Comparison of ENCODE assay signal across 8 cellular contexts in the genomic region with DNA sequence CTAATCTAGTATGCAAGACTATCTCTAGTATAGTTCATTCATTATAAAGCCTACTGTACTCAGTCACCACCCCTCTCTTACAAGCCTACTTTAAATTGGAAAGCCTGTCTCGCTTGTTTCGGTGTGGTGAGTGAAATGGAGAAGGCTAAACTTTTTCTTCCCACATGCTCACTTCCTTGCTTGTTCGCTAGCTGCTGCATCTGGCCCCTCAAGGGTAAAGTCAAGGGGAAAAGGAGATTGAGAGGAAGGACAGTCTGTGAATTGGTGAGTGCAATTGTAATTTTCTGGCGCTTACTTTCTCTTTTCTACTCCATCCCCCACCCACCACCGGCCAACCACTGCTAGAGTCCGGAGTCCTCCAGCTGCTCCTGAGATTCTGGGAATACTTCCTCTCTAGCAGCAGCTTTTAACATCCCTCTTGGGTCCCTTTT. TPM values are rescaled to one million over a fixed set of nuclear protein-coding genes. Genes with fewer than 3 reads are reported as not detected.
DNase-seq lines count a peak whose midpoint lies in the region; ATAC-seq lines count a peak whose summit lies in the region.

No MANE protein-coding gene starts in this region.

- no peaks in the 10 kb centered on the region for H3K9me3 Mint-ChIP-seq in T-helper 2 cell treated with Interferon-gamma antibody and Interleukin-4, amounts not matched to agents 5 μg/mL and 100 μg/mL, for 36 hours

- peaks cover 8% of the 10 kb centered on the region for H3K36me3 Mint-ChIP-seq in T-helper 2 cell treated with Interferon-gamma antibody and Interleukin-4, amounts not matched to agents 5 μg/mL and 100 μg/mL, for 36 hours (ENCODE audit: low read depth)

- H3K36me3 ChIP-seq in H7 (replicated peaks; ENCODE audit: control insufficient read depth, insufficient read depth, low read length), result no peaks in the 10 kb centered on the region

- ATAC-seq in HG02884 (IDR thresholded peaks at IDR 0.05; ENCODE audit: unreplicated experiment), result peak; percentile 68

- DNase-seq in DMS 273 (lab: John Stamatoyannopoulos, UW; ENCODE audit: unreplicated experiment) (peak; percentile 17), DMS 273 treated with DMSO at 0.1 percent for 48 hours (lab: John Stamatoyannopoulos, UW) (no peak), retina (peak; percentile 56), H7 (no peak), NCI-H2171 (lab: John Stamatoyannopoulos, UW) (no peak), COLO829 (ENCODE audit: low spot score) (no peak)
- no peak for DNase-seq in T-helper 2 cell treated with Interferon-gamma antibody and Interleukin-4, amounts not matched to agents 5 μg/mL and 100 μg/mL, for 36 hours (ENCODE audit: low spot score)

- H3K27me3 ChIP-seq in H7 (ENCODE audit: control insufficient read depth, insufficient read depth, low read length), result no peaks in the 10 kb centered on the region

- H3K4me3 ChIP-seq in H7 (ENCODE audit: insufficient read depth, low read depth, low read length), result no peak overlapping the region

- H3K27ac Mint-ChIP-seq in T-helper 2 cell treated with Interferon-gamma antibody and Interleukin-4, amounts not matched to agents 5 μg/mL and 100 μg/mL, for 36 hours, result peak overlapping the region; percentile 94

- H3K27me3 Mint-ChIP-seq in T-helper 2 cell treated with Interferon-gamma antibody and Interleukin-4, amounts not matched to agents 5 μg/mL and 100 μg/mL, for 36 hours (ENCODE audit: low read depth), result no peaks in the 10 kb centered on the region

- H3K4me3 Mint-ChIP-seq in T-helper 2 cell treated with Interferon-gamma antibody and Interleukin-4, amounts not matched to agents 5 μg/mL and 100 μg/mL, for 36 hours, result peak overlapping the region; percentile 76

- peaks cover 34% of the 10 kb centered on the region for H3K4me1 Mint-ChIP-seq in T-helper 2 cell treated with Interferon-gamma antibody and Interleukin-4, amounts not matched to agents 5 μg/mL and 100 μg/mL, for 36 hours (ENCODE audit: low read depth)

RNA-seq across cellular contexts. Expression of gene ARAP2, which starts 12.1 kb away (rescaled TPM):
- total RNA-seq in H7 (2014; rRNA removed; shearing (Covaris generic)), result 0.41 and 1.7 TPM in 2 replicates

RNA-seq across cellular contexts. Expression of gene DTHD1, which starts 25.0 kb away (rescaled TPM):
- not detected in 2 replicates for total RNA-seq in H7 (2014; rRNA removed; shearing (Covaris generic))

Comparison
In these comparisons a context has a peak if more than half of its experiments do, and no peak if none do; other contexts are left out.
1. DNase-seq: peak in DMS 273 (single experiment) and retina (single experiment); none in DMS 273 treated with DMSO at 0.1 percent for 48 hours (single experiment), T-helper 2 cell treated with Interferon-gamma antibody and Interleukin-4, amounts not matched to agents 5 μg/mL and 100 μg/mL, for 36 hours (single experiment), H7 (single experiment), NCI-H2171 (single experiment) and COLO829 (single experiment).